11 cellular contexts compared by ENCODE assay signal in the genomic region with DNA sequence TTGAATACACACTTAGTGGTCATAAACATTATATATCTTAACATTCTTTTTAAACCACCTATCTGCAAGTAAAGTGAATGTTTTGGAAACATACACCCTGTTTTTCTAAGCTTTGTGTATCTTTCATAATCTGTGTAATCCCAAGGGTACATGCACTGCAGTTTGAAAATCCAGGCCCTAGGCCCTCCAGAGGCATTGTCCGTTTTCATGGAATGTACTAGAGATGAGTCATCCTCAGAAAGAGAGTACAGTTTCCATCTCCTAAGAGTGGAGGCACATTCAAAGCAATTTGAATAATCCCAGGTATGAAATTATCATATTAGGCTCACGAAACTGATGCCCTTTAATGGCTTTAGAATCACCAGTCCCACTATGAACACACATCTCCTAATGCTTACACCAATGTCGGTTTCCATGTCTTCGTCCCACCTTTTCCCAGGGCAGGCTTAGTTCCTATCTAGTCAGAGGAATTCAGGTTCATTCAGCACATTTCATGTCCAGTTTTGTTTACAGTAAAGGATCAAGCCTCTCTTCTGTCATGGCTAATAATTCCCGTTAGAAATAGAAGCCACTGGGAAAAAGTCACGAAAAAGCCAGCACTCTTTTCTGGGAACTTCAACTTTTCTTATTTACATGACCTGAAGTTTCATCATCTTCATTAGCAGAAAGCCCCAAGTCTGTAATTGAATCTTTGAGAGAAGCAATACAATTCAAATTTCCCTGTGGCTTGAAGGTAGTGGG. TPM values are rescaled to one million over a fixed set of nuclear protein-coding genes. Genes with fewer than 3 reads are reported as not detected.
DNase-seq lines count a peak whose midpoint lies in the region; ATAC-seq and TF ChIP-seq lines count a peak whose summit lies in the region.
"Had no signal": no experiment of that assay in that cellular context is flagged by ENCODE, and none has a peak within 500 bp of the region (broad histone marks: within the 10 kb centered on the region; RNA-seq: fewer than 3 reads in every experiment).

No MANE protein-coding gene starts in this region.

- TF ChIP-seq CTCF in foreskin keratinocyte (conservative IDR thresholded peaks at IDR 0.05): no peak

- H3K4me1 ChIP-seq in foreskin keratinocyte: peaks cover 8% of the 10 kb centered on the region

- no peaks in the 10 kb centered on the region for H3K27me3 ChIP-seq in foreskin keratinocyte

- DNase-seq in EL (peak; percentile 68), amniotic epithelial cell (ENCODE audit: low read depth) (peak; percentile 59), foreskin keratinocyte (peak in 1 of 2 donors; percentile 41), renal cortical epithelial cell (ENCODE audit: low read depth) (peak; percentile 56), cerebellar cortex (ENCODE audit: low spot score) (no peak), NCI-H345 (lab: John Stamatoyannopoulos, UW) (no peak)
- DNase-seq in activated CD4-positive, CD25-positive, alpha-beta regulatory T cell (lab: John Stamatoyannopoulos, UW): no peak
- DNase-seq: activated T-cell treated with anti-CD3 and anti-CD28 coated beads, Interleukin-2, amount 50 U/mL, for 72 hours; CD4-positive, CD25-positive, alpha-beta regulatory T cell; stimulated activated naive CD8-positive, alpha-beta T cell treated with anti-CD3 and anti-CD28 coated beads, Interleukin-15, Interleukin-2, amounts not matched to agents 100 U/mL and 50 U/mL, for 24 hours had no signal

- no peak overlapping the region for H3K27ac ChIP-seq in foreskin keratinocyte

- ATAC-seq in foreskin keratinocyte: peak; percentile 54
- no peak for ATAC-seq in HG03565 (IDR thresholded peaks at IDR 0.05; ENCODE audit: unreplicated experiment)
- ATAC-seq: activated T-cell treated with anti-CD3 and anti-CD28 coated beads, Interleukin-2, amount 50 U/mL, for 72 hours; stimulated activated naive CD8-positive, alpha-beta T cell treated with anti-CD3 and anti-CD28 coated beads, Interleukin-15, Interleukin-2, amounts not matched to agents 100 U/mL and 50 U/mL, for 24 hours had no signal

RNA-seq across cellular contexts. Expression of gene CD44, which starts 39.5 kb away (rescaled TPM):
- total RNA-seq in foreskin keratinocyte (1,058 and 1,283 TPM in 2 replicates), renal cortical epithelial cell (259 and 461 TPM in 2 replicates)
- polyA plus RNA-seq in foreskin keratinocyte: 489 and 531 TPM in 2 replicates

Comparison
In these comparisons a context has a peak if more than half of its experiments do, and no peak if none do; other contexts are left out.
1. DNase-seq: peak in EL (single experiment), amniotic epithelial cell (single experiment) and renal cortical epithelial cell (single experiment); none in activated CD4-positive, CD25-positive, alpha-beta regulatory T cell (0 of 4), cerebellar cortex (single experiment) and NCI-H345 (single experiment).